ENCODE assay signal across 23 cellular contexts in the genomic region with DNA sequence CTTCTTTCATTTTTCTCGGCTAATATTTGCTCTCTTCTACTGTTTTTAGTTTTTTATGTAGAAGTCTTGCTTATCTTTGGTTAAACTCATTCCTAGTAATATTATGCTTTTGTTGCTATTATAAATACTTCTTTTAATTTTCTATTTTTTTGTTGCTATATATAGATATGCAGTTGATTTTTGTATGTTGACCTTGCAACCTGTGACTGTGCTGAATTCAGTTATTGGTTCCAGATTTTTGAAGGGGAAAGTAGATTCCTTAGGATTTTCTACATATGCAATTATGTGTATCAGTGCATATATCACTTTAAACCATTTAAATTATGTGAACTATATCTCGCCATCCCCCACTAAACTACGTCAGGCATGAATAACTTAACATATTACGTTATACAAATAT.
DNase-seq lines count a peak whose midpoint lies in the region; ATAC-seq, FAIRE-seq and TF ChIP-seq lines count a peak whose summit lies in the region.
"Had no signal": no experiment of that assay in that cellular context is flagged by ENCODE, and none has a peak within 500 bp of the region (broad histone marks: within the 10 kb centered on the region; RNA-seq: fewer than 3 reads in every experiment).

No MANE protein-coding gene starts in this region.

- H3K9ac ChIP-seq in IMR-90 (ENCODE audit: low read depth, low read length) = no peak overlapping the region

- dilution Hi-C loops in IMR-90 (cut with HindIII; ENCODE audit: low sequenced_read_pairs, unreplicated experiment) = no loop called here

- TF ChIP-seq RAD21 in IMR-90 (IDR thresholded peaks at IDR 0.05; ENCODE audit: low read length) = no peak

- peak; percentile 14 for ATAC-seq in IMR-90 (ENCODE audit: low read depth)
- ATAC-seq: HCT116 had no signal

- no peak overlapping the region for H3K4me2 ChIP-seq in IMR-90 (ENCODE audit: low read depth, low read length)

- H3K4me3 ChIP-seq in IMR-90 (ENCODE audit: insufficient read depth, low read depth, low read length) (no peak overlapping the region), small intestine (ENCODE audit: low read depth in 1 of 2, low read length in 2 of 2) (no peak overlapping the region)

- H2BK15ac ChIP-seq in IMR-90 (ENCODE audit: low read depth, low read length) = no peak overlapping the region

- peaks cover 2% of the 10 kb centered on the region; the same call in 1 of the 2 replicates for H3K9me1 ChIP-seq in IMR-90 (ENCODE audit: insufficient read depth, low read length)

- H3K14ac ChIP-seq in IMR-90 (replicated peaks; ENCODE audit: low read depth, low read length) = no peak overlapping the region

- H4K8ac ChIP-seq in IMR-90 (ENCODE audit: low read depth in 2 of 2, low read length in 2 of 2) = no peak overlapping the region

- no peak overlapping the region for H2AFZ ChIP-seq in IMR-90 (replicated peaks; ENCODE audit: low read length, poor library complexity)

- no peak overlapping the region for H4K5ac ChIP-seq in IMR-90 (ENCODE audit: low read depth, low read length)

- H3K27me3 ChIP-seq in IMR-90 (ENCODE audit: control insufficient read depth, insufficient read depth, low read length) (no peaks in the 10 kb centered on the region), small intestine (ENCODE audit: control insufficient read depth in 2 of 2, insufficient read depth in 2 of 2, low read length in 2 of 2) (no peaks in the 10 kb centered on the region)
- H3K27me3 ChIP-seq: BE2C had no signal

- H3K4ac ChIP-seq in IMR-90 (ENCODE audit: low read depth, low read length) = no peak overlapping the region

- CTCF ChIA-PET in IMR-90 (lab: Yijun Ruan, JAX) = no interaction called here

- H3K36me3 ChIP-seq in IMR-90 (ENCODE audit: control insufficient read depth, insufficient read depth, low read length) (peaks cover 8% of the 10 kb centered on the region), small intestine (ENCODE audit: control insufficient read depth in 2 of 2, insufficient read depth in 2 of 2, low read length in 2 of 2) (peaks cover 2 to 8% of the 10 kb centered on the region in 2 donors)

- H3K23ac ChIP-seq in IMR-90 (ENCODE audit: low read depth, low read length) = no peak overlapping the region

- H3K9me3 ChIP-seq in IMR-90 (ENCODE audit: control insufficient read depth, insufficient read depth, low read length) = no peaks in the 10 kb centered on the region
- no peaks in the 10 kb centered on the region for H3K9me3 ChIP-seq in small intestine (ENCODE audit: control insufficient read depth, low read depth)
- H3K9me3 ChIP-seq: BE2C had no signal

- BruUV-seq in IMR-90 (replicated peaks; lab: Mats Ljungman, UMichigan) = no TSS peak

- H3K4me1 ChIP-seq in IMR-90 (ENCODE audit: control insufficient read depth, insufficient read depth, low read length) = no peaks in the 10 kb centered on the region
- no peaks in the 10 kb centered on the region for H3K4me1 ChIP-seq in small intestine (ENCODE audit: control insufficient read depth in 2 of 2, insufficient read depth in 1 of 2, low read depth in 1 of 2, low read length in 1 of 2)
- H3K4me1 ChIP-seq: BE2C had no signal

- H3K79me1 ChIP-seq in IMR-90 (ENCODE audit: low read depth in 1 of 2, low read length in 2 of 2) = no peaks in the 10 kb centered on the region

- H2AK5ac ChIP-seq in IMR-90 (ENCODE audit: low read depth, low read length) = no peak overlapping the region

- no peak overlapping the region for H2BK20ac ChIP-seq in IMR-90 (ENCODE audit: low read depth, low read length)

- POLR2A ChIA-PET in IMR-90 (lab: Charles Lee; ENCODE audit: unreplicated experiment) = no interaction called here

- peak; percentile 31 for DNase-seq in IMR-90
- peak; percentile 15 for DNase-seq in fibroblast of gingiva (ENCODE audit: low read depth)
- DNase-seq in small intestine = no peak
- no peak for DNase-seq in SHP77 treated with DMSO at 0.1 percent for 48 hours (lab: John Stamatoyannopoulos, UW)
- no peak for DNase-seq in cerebellar nuclear complex (lab: John Stamatoyannopoulos, UW)
- DNase-seq in stimulated activated CD8-positive, alpha-beta memory T cell treated with anti-CD3 and anti-CD28 coated beads, Interleukin-4, amount 100 ng/mL, for 48 hours = no peak
- DNase-seq: BE2C; C1 segment of cervical spinal cord; CD4-positive, CD25-positive, alpha-beta regulatory T cell; CD8-positive, alpha-beta memory T cell; COR-L47; DMS 273 treated with DMSO at 0.1 percent for 48 hours; DMS53; DND-41; EL; GDM1; GOT3; H7; HFFc6 had no signal

- no peaks in the 10 kb centered on the region for H4K20me1 ChIP-seq in IMR-90 (ENCODE audit: insufficient read depth, low read length)

- H3K18ac ChIP-seq in IMR-90 (ENCODE audit: low read depth, low read length) = no peak overlapping the region

- WGBS in IMR-90 (ENCODE audit: extremely low coverage in 2 of 2, insufficient read length in 1 of 2), 2 experiments = 100% methylated on average over 2 of the region's 4 CpGs; no CpG with 5 or more reads in 1 of the 2 experiments
- 93 to 98% (median 93%) methylated on average over 4 of the region's 4 CpGs for WGBS in small intestine, 3 donors

- no peak overlapping the region for H3K27ac ChIP-seq in IMR-90 (ENCODE audit: insufficient read depth, low read length)
- no peak overlapping the region for H3K27ac ChIP-seq in small intestine (ENCODE audit: low read depth in 1 of 2, low read length in 1 of 2)
- H3K27ac ChIP-seq: 22Rv1, HL-60 had no signal

- no peak overlapping the region for H2BK120ac ChIP-seq in IMR-90 (ENCODE audit: low read depth, low read length)

- no peak overlapping the region for H2BK5ac ChIP-seq in IMR-90 (ENCODE audit: low read depth, low read length, poor library complexity, severe bottlenecking)

- intact Hi-C loops in IMR-90 (cut with micrococcal nuclease) = no loop called here

- in situ Hi-C loops in IMR-90 (cut with MboI; ENCODE audit: low sequenced_read_pairs) = no loop called here

- no peak for TF ChIP-seq POLR2A in IMR-90 (IDR thresholded peaks at IDR 0.05; ENCODE audit: low read depth, low read length)

- FAIRE-seq in A204.1 (lab: Jason Lieb, UNC) (peak; percentile 75), small intestine (lab: Jason Lieb, UNC) (peak; percentile 15)

- H3K56ac ChIP-seq in IMR-90 (ENCODE audit: extremely low read depth, insufficient read depth, low read length) = no peak overlapping the region

- TF ChIP-seq CTCF in IMR-90 (conservative IDR thresholded peaks at IDR 0.05; ENCODE audit: low read depth, low read length) = no peak

- no peak overlapping the region for H4K91ac ChIP-seq in IMR-90 (ENCODE audit: insufficient read depth, low read depth, low read length)

- no peak overlapping the region for H2AK9ac ChIP-seq in IMR-90 (replicated peaks; ENCODE audit: low read depth, low read length, poor library complexity)

TF ChIP-seq in IMR-90, 13 proteins besides CTCF, POLR2A, EP300 and RAD21:
- TF ChIP-seq RCOR1 (IDR thresholded peaks at IDR 0.05; ENCODE audit: insufficient replicate concordance, low read length) (no peak), MAZ (IDR thresholded peaks at IDR 0.05; ENCODE audit: borderline replicate concordance, low read depth, low read length) (no peak), MAFK (IDR thresholded peaks at IDR 0.05; ENCODE audit: low read depth, low read length) (no peak)
- TF ChIP-seq, protein P1, sequence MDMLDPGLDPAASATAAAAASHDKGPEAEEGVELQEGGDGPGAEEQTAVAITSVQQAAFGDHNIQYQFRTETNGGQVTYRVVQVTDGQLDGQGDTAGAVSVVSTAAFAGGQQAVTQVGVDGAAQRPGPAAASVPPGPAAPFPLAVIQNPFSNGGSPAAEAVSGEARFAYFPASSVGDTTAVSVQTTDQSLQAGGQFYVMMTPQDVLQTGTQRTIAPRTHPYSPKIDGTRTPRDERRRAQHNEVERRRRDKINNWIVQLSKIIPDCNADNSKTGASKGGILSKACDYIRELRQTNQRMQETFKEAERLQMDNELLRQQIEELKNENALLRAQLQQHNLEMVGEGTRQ (IDR thresholded peaks at IDR 0.05; ENCODE audit: low read depth, low read length) = no peak

Comparison
In these comparisons a context has a peak if more than half of its experiments do, and no peak if none do; other contexts are left out.
1. DNase-seq: peak in IMR-90 (single experiment) and fibroblast of gingiva (single experiment); none in small intestine (single experiment), SHP77 treated with DMSO at 0.1 percent for 48 hours (single experiment), cerebellar nuclear complex (0 of 2) and stimulated activated CD8-positive, alpha-beta memory T cell treated with anti-CD3 and anti-CD28 coated beads, Interleukin-4, amount 100 ng/mL, for 48 hours (single experiment).